3 cellular contexts compared by ENCODE assay signal in the genomic region with DNA sequence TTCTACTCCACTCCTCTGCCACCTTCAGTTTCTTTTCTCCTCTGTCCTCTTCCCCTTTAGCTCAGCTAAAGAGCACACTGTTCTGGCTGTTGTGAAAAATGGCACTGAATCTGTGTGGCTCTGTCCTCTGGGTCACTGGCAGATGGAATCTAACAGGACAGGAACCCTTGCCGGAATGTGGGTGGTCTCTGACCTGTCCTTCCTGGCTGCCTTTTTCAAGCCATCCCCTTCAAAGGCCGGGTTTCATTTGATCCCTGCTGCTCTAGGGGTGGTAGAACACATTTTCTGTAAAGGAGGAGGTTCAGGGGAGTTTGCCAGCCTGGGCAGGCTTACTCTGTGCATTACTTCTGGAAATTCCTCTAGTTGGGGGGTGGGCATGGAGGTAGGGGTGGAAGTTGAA.
TF ChIP-seq lines count a peak whose summit lies in the region.

No MANE protein-coding gene starts in this region.

TF ChIP-seq in A549, 52 proteins besides CTCF, POLR2A, EP300 and RAD21:
- TF ChIP-seq PBX3 (IDR thresholded peaks at IDR 0.05) = no peak
- no peak for TF ChIP-seq MAZ (IDR thresholded peaks at IDR 0.05; ENCODE audit: borderline replicate concordance, low read depth, low read length)
- no peak for TF ChIP-seq SMC3 (IDR thresholded peaks at IDR 0.05)
- no peak for TF ChIP-seq FOXS1 (CRISPR knock-in tag; IDR thresholded peaks at IDR 0.05)
- no peak for TF ChIP-seq ZNF302 (CRISPR knock-in tag; IDR thresholded peaks at IDR 0.05)
- no peak for TF ChIP-seq HOXA7 (CRISPR knock-in tag; IDR thresholded peaks at IDR 0.05)
- no peak for TF ChIP-seq KDM1A (IDR thresholded peaks at IDR 0.05; ENCODE audit: low read depth)
- TF ChIP-seq BCL3 (IDR thresholded peaks at IDR 0.05) = no peak
- TF ChIP-seq, protein P1, sequence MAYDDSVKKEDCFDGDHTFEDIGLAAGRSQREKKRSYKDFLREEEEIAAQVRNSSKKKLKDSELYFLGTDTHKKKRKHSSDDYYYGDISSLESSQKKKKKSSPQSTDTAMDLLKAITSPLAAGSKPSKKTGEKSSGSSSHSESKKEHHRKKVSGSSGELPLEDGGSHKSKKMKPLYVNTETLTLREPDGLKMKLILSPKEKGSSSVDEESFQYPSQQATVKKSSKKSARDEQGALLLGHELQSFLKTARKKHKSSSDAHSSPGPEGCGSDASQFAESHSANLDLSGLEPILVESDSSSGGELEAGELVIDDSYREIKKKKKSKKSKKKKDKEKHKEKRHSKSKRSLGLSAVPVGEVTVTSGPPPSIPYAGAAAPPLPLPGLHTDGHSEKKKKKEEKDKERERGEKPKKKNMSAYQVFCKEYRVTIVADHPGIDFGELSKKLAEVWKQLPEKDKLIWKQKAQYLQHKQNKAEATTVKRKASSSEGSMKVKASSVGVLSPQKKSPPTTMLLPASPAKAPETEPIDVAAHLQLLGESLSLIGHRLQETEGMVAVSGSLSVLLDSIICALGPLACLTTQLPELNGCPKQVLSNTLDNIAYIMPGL (CRISPR knock-in tag; IDR thresholded peaks at IDR 0.05; ENCODE audit: borderline replicate concordance) = no peak
- no peak for TF ChIP-seq SREBF2 (IDR thresholded peaks at IDR 0.05)
- no peak for TF ChIP-seq CHD4 (IDR thresholded peaks at IDR 0.05; ENCODE audit: borderline replicate concordance)
- no peak for TF ChIP-seq JUNB (IDR thresholded peaks at IDR 0.05)
- no peak for TF ChIP-seq EHF (CRISPR knock-in tag; IDR thresholded peaks at IDR 0.05)
- TF ChIP-seq JUN (IDR thresholded peaks at IDR 0.05) = no peak
- no peak for TF ChIP-seq KDM5A (IDR thresholded peaks at IDR 0.05)
- TF ChIP-seq CHD2 (IDR thresholded peaks at IDR 0.05; ENCODE audit: low read length, partially characterized antibody) = no peak
- TF ChIP-seq FOSB (CRISPR knock-in tag; IDR thresholded peaks at IDR 0.05) = no peak
- no peak for TF ChIP-seq RCOR1 (IDR thresholded peaks at IDR 0.05; ENCODE audit: low read depth, low read length)

TF ChIP-seq in IMR-90, 13 proteins besides CTCF, POLR2A, EP300 and RAD21:
- TF ChIP-seq, protein P2, sequence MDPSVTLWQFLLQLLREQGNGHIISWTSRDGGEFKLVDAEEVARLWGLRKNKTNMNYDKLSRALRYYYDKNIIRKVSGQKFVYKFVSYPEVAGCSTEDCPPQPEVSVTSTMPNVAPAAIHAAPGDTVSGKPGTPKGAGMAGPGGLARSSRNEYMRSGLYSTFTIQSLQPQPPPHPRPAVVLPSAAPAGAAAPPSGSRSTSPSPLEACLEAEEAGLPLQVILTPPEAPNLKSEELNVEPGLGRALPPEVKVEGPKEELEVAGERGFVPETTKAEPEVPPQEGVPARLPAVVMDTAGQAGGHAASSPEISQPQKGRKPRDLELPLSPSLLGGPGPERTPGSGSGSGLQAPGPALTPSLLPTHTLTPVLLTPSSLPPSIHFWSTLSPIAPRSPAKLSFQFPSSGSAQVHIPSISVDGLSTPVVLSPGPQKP (IDR thresholded peaks at IDR 0.05; ENCODE audit: borderline replicate concordance, low read depth, low read length) = no peak
- TF ChIP-seq BHLHE40 (IDR thresholded peaks at IDR 0.05; ENCODE audit: low read depth, low read length) (no peak), CHD1 (IDR thresholded peaks at IDR 0.05; ENCODE audit: low read depth, low read length) (no peak)

TF ChIP-seq in endothelial cell of umbilical vein, 7 proteins besides CTCF, POLR2A, EP300 and RAD21:
- TF ChIP-seq POLR2AphosphoS5 (IDR thresholded peaks at IDR 0.05; ENCODE audit: insufficient read depth, low read depth, low read length) = no peak
- TF ChIP-seq FOS (IDR thresholded peaks at IDR 0.05; ENCODE audit: borderline replicate concordance, insufficient read depth, low read length) = no peak
- TF ChIP-seq JUN (IDR thresholded peaks at IDR 0.05; ENCODE audit: borderline replicate concordance, insufficient read depth, insufficient read length, low read depth) = no peak
- TF ChIP-seq MYC (IDR thresholded peaks at IDR 0.05; ENCODE audit: low read depth, low read length) = no peak
- TF ChIP-seq EZH2 (IDR thresholded peaks at IDR 0.05; ENCODE audit: borderline replicate concordance, low read depth, low read length, severe bottlenecking) = no peak
- TF ChIP-seq GATA2 (IDR thresholded peaks at IDR 0.05; ENCODE audit: insufficient read depth, insufficient read length, low read depth, low read length) = no peak
- no peak for TF ChIP-seq MAX (IDR thresholded peaks at IDR 0.05; ENCODE audit: insufficient read depth, insufficient read length)
